ENCODE assay signal across 25 cellular contexts in genomic region chr2:24887325-24887874, GRCh38. TPM values are rescaled to one million over a fixed set of nuclear protein-coding genes. Genes with fewer than 3 reads are reported as not detected.
DNase-seq lines count a peak whose midpoint lies in the region; ATAC-seq and TF ChIP-seq lines count a peak whose summit lies in the region.
"Had no signal": no experiment of that assay in that cellular context is flagged by ENCODE, and none has a peak within 500 bp of the region (broad histone marks: within the 10 kb centered on the region; RNA-seq: fewer than 3 reads in every experiment).

No MANE protein-coding gene starts in this region.

- peaks cover 4 to 10% (median 6%) of the 10 kb centered on the region in 5 experiments for H3K9me3 Mint-ChIP-seq in brain
- peaks cover 1% of the 10 kb centered on the region for H3K9me3 Mint-ChIP-seq in memory B cell
- H3K9me3 Mint-ChIP-seq in stimulated activated naive B cell treated with anti-CD40 and anti-IgM and Interleukin-4, amounts not matched to agents 10 μg/mL and 1 μg/mL and 100 μg/mL, for 72 hours, result peaks cover 9% of the 10 kb centered on the region in 2 donors
- H3K9me3 Mint-ChIP-seq: activated CD4-positive, alpha-beta T cell treated with anti-CD3 and anti-CD28 coated beads, Interleukin-2, amount 10 ng/mL, durations not matched to agents 24 days and 14 days had no signal

- no peak for ATAC-seq in memory B cell (ENCODE audit: low read depth)
- no peak for ATAC-seq in stimulated activated naive B cell treated with anti-CD40 and anti-IgM and Interleukin-4, amounts not matched to agents 10 μg/mL and 1 μg/mL and 100 μg/mL, for 72 hours (replicated peaks)

- TF ChIP-seq CTCF in brain (conservative IDR thresholded peaks at IDR 0.05) (no peak), tibial artery (IDR thresholded peaks at IDR 0.05) (no peak)

- peaks cover 45% of the 10 kb centered on the region for H3K4me1 Mint-ChIP-seq in brain
- peaks cover 34% of the 10 kb centered on the region for H3K4me1 Mint-ChIP-seq in memory B cell
- H3K4me1 Mint-ChIP-seq in stimulated activated naive B cell treated with anti-CD40 and anti-IgM and Interleukin-4, amounts not matched to agents 10 μg/mL and 1 μg/mL and 100 μg/mL, for 72 hours, result peaks cover 36 to 53% of the 10 kb centered on the region in 2 donors

- no peak overlapping the region for H3K4me3 Mint-ChIP-seq in brain
- peak overlapping the region; percentile 92 for H3K4me3 Mint-ChIP-seq in memory B cell
- peak overlapping the region; percentile 85 to 93 for H3K4me3 Mint-ChIP-seq in stimulated activated naive B cell treated with anti-CD40 and anti-IgM and Interleukin-4, amounts not matched to agents 10 μg/mL and 1 μg/mL and 100 μg/mL, for 72 hours
- H3K4me3 Mint-ChIP-seq: activated CD4-positive, alpha-beta T cell treated with anti-CD3 and anti-CD28 coated beads, Interleukin-2, amount 10 ng/mL, durations not matched to agents 24 days and 14 days; activated naive CD8-positive, alpha-beta T cell; CD4-positive, CD25-positive, alpha-beta regulatory T cell; endodermal cell had no signal

- peak overlapping the region in 1 of 2 donors; percentile 26 for H3K27ac ChIP-seq in tibial artery
- H3K27ac ChIP-seq: SJCRH30, VCaP had no signal

- H3K27me3 Mint-ChIP-seq in brain (no peaks in the 10 kb centered on the region), memory B cell (no peaks in the 10 kb centered on the region)
- no peaks in the 10 kb centered on the region for H3K27me3 Mint-ChIP-seq in stimulated activated naive B cell treated with anti-CD40 and anti-IgM and Interleukin-4, amounts not matched to agents 10 μg/mL and 1 μg/mL and 100 μg/mL, for 72 hours
- H3K27me3 Mint-ChIP-seq: activated CD4-positive, alpha-beta T cell treated with anti-CD3 and anti-CD28 coated beads, Interleukin-2, amount 10 ng/mL, durations not matched to agents 24 days and 14 days; activated naive CD8-positive, alpha-beta T cell; CD4-positive, CD25-positive, alpha-beta regulatory T cell had no signal

- peaks cover 32% of the 10 kb centered on the region for H3K36me3 Mint-ChIP-seq in brain
- H3K36me3 Mint-ChIP-seq in memory B cell, result no peaks in the 10 kb centered on the region
- H3K36me3 Mint-ChIP-seq in stimulated activated naive B cell treated with anti-CD40 and anti-IgM and Interleukin-4, amounts not matched to agents 10 μg/mL and 1 μg/mL and 100 μg/mL, for 72 hours, result peaks cover 30 to 49% of the 10 kb centered on the region in 2 donors

- no peaks in the 10 kb centered on the region for H3K9me3 ChIP-seq in tibial artery
- H3K9me3 ChIP-seq: transverse colon had no signal

- H3K36me3 ChIP-seq in tibial artery, result no peaks in the 10 kb centered on the region
- H3K36me3 ChIP-seq: transverse colon had no signal

- no peak for DNase-seq in memory B cell (ENCODE audit: low spot score in 2 of 2)
- DNase-seq in stimulated activated naive B cell treated with anti-CD40 and anti-IgM and Interleukin-4, amounts not matched to agents 10 μg/mL and 1 μg/mL and 100 μg/mL, for 72 hours, result no peak
- DNase-seq in MV-4-11 (lab: John Stamatoyannopoulos, UW), result no peak
- no peak for DNase-seq in tibial artery
- no peak for DNase-seq in Kasumi-1 (lab: John Stamatoyannopoulos, UW)
- DNase-seq in NCI-H187 treated with DMSO at 0.1 percent for 48 hours (lab: John Stamatoyannopoulos, UW), result no peak
- DNase-seq: activated CD4-positive, alpha-beta T cell treated with anti-CD3 and anti-CD28 coated beads, Interleukin-2, amount 10 ng/mL, durations not matched to agents 24 days and 14 days; Calu3; CD4-positive, CD25-positive, alpha-beta regulatory T cell; DMS79 treated with DMSO at 0.1 percent for 48 hours; endodermal cell; NCI-H1092; NCI-H1694 treated with DMSO at 0.1 percent for 48 hours; NCI-H510A; SJCRH30; stimulated activated CD4-positive, alpha-beta T cell treated with anti-CD3 and anti-CD28 coated beads, Interleukin-2, amount 100 ng/mL, for 24 hours; T1000; transverse colon had no signal

- peaks cover 0 to 16% (median 13%) of the 10 kb centered on the region in 4 donors for H3K4me1 ChIP-seq in tibial artery

- H3K4me3 ChIP-seq in GM08714 (ENCODE audit: low read length), result peak overlapping the region; percentile 35; the same call in 1 of the 2 replicates
- H3K4me3 ChIP-seq in tibial artery, result no peak overlapping the region
- H3K4me3 ChIP-seq: coronary artery, esophagus muscularis mucosa, lung, SJCRH30, transverse colon had no signal

- H3K27ac Mint-ChIP-seq in brain, result peak overlapping the region in 3 of 5 experiments; percentile 67 to 79 (median 72)
- peak overlapping the region; percentile 99 for H3K27ac Mint-ChIP-seq in memory B cell
- H3K27ac Mint-ChIP-seq in stimulated activated naive B cell treated with anti-CD40 and anti-IgM and Interleukin-4, amounts not matched to agents 10 μg/mL and 1 μg/mL and 100 μg/mL, for 72 hours, result peak overlapping the region; percentile 97
- H3K27ac Mint-ChIP-seq: activated CD4-positive, alpha-beta T cell treated with anti-CD3 and anti-CD28 coated beads, Interleukin-2, amount 10 ng/mL, durations not matched to agents 24 days and 14 days; activated naive CD8-positive, alpha-beta T cell; endodermal cell had no signal

- no peaks in the 10 kb centered on the region for H3K27me3 ChIP-seq in tibial artery
- H3K27me3 ChIP-seq: esophagus muscularis mucosa, SJCRH30, transverse colon had no signal

- intact Hi-C loops in tibial artery (cut with DNase I; ENCODE audit: low total_unique reads), result no loop called here

RNA-seq across cellular contexts. Expression of gene ADCY3, which starts 32.6 kb away (rescaled TPM):
- 37.4 TPM for polyA plus RNA-seq in brain (ENCODE audit: insufficient read depth, low read depth, low replicate concordance)

Comparison
In these comparisons a context has a peak if more than half of its experiments do, and no peak if none do; other contexts are left out.
1. H3K4me3 Mint-ChIP-seq: peak in memory B cell (single experiment) and stimulated activated naive B cell treated with anti-CD40 and anti-IgM and Interleukin-4, amounts not matched to agents 10 μg/mL and 1 μg/mL and 100 μg/mL, for 72 hours (2 of 2); none in brain (0 of 5).
2. Peak in every context shown above with its lines, with median percentiles within 50 percentile points of each other: H3K27ac Mint-ChIP-seq.